Comparison of ENCODE assay signal across 8 cellular contexts in the genomic region with DNA sequence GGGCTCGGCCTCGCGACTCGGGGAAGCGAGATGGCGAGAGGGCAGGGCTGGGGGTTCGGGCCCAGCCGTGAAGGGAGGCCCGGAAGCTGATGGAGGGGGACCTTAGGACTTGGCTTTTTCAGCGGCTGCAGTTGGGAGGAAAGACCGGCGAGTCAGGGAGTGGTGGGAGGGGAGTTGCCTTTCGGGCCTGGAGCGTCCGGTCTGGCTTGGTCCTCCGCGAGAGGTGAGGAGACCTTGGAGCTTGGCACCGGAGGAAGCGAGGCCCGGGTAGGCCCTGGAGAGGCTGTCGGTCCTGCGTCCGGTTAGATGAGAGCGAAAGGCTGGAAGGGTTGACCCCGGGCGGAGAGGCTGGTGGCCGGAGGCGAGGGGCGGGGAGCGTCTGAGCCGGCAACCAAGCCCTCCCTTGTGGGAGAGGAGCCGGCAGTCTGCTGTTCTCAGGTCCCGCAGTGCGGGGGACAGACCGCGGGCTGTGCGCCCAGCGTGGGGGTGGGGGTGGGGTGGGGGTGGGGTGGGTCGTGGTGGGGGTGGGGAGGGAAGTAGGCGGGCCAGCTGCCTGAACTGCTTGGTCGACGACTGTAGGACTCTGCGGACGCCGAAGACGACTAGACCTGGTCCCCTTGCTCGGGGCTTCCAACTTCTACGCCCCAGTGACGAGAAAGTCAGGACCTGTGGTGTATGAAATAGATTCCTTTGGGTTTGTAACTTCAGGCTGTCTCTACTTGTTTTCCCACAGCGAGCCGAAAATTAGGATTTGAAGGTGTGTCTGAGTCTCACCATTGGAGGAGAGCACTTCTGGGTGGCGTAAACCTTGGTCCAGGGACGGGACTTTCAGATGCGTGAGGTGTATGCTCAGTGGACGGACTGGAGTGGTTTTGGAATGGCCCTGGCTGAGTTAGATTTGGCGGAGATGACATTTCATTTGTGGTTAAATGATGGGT. TPM values are rescaled to one million over a fixed set of nuclear protein-coding genes. Genes with fewer than 3 reads are reported as not detected.
DNase-seq lines count a peak whose midpoint lies in the region; ATAC-seq and TF ChIP-seq lines count a peak whose summit lies in the region.

No MANE protein-coding gene starts in this region.

- POLR2A ChIA-PET in HEK293T (lab: Yijun Ruan, JAX): no interaction called here

- peaks cover 16% of the 10 kb centered on the region for H3K79me1 ChIP-seq in trophoblast cell (ENCODE audit: low read length)

- H3K79me2 ChIP-seq in OCI-LY1 (ENCODE audit: insufficient read depth, low read length) (peaks cover 54% of the 10 kb centered on the region), trophoblast cell (ENCODE audit: control insufficient read depth, insufficient read depth, low read length, poor library complexity) (peaks cover 18% of the 10 kb centered on the region)

- no peaks in the 10 kb centered on the region; the same call in 1 of the 2 replicates for H3F3A ChIP-seq in OCI-LY1 (ENCODE audit: insufficient read depth, low read length)

- H2AFZ ChIP-seq in OCI-LY1 (ENCODE audit: low read length) (0 out of 2 replicates have a peak overlapping the region, but pooled peaks have one; percentile 44), trophoblast cell (ENCODE audit: insufficient read depth, low read length, poor library complexity) (peak overlapping the region; percentile 83)

- H3K27me3 Mint-ChIP-seq in activated naive CD4-positive, alpha-beta T cell treated with anti-CD3 and anti-CD28 coated beads for 36 hours (ENCODE audit: low read depth): no peaks in the 10 kb centered on the region

- H3K27ac ChIP-seq in OCI-LY1 (ENCODE audit: low read depth, low read length, poor library complexity, severe bottlenecking) (peak overlapping the region; percentile 78), trophoblast cell (ENCODE audit: low read depth, low read length) (peak overlapping the region; percentile 91), vagina (peak overlapping the region; percentile 91)

- H3K36me3 Mint-ChIP-seq in activated naive CD4-positive, alpha-beta T cell treated with anti-CD3 and anti-CD28 coated beads for 36 hours (ENCODE audit: low read depth): peaks cover 20% of the 10 kb centered on the region

- intact Hi-C loops in activated naive CD4-positive, alpha-beta T cell treated with anti-CD3 and anti-CD28 coated beads for 36 hours (cut with micrococcal nuclease): loop anchor here (1.0 to 10.0 kb wide), 7 partner anchors 81 to 1237 kb away; partner anchors contain the start of genes FAM98A, SLC30A6, SPAST and YIPF4
- intact Hi-C loops in head of caudate nucleus (cut with DNase I): loop anchor here (5.0 to 10.0 kb wide), 3 partner anchors 81 to 323 kb away; partner anchors contain the start of genes DPY30, SLC30A6 and YIPF4
- intact Hi-C loops in vagina (cut with DNase I): no loop called here

- H2BK12ac ChIP-seq in trophoblast cell (ENCODE audit: low read length): peak overlapping the region; percentile 0

- peak overlapping the region; percentile 99 for H3K4ac ChIP-seq in trophoblast cell (ENCODE audit: low read depth, low read length)

- H3K9me2 ChIP-seq in OCI-LY1 (ENCODE audit: low read depth, low read length): no peaks in the 10 kb centered on the region

- H3K18ac ChIP-seq in trophoblast cell (ENCODE audit: low read length): peak overlapping the region; percentile 93

- H2AK5ac ChIP-seq in trophoblast cell (ENCODE audit: low read length): peak overlapping the region; percentile 92

- peak overlapping the region; percentile 99 for H3K9ac ChIP-seq in OCI-LY1 (ENCODE audit: low read length)
- peak overlapping the region; percentile 95 for H3K9ac ChIP-seq in trophoblast cell (ENCODE audit: low read length)

- no peaks in the 10 kb centered on the region for H4K20me1 ChIP-seq in OCI-LY1 (ENCODE audit: insufficient read depth, low read length)

- no peak for TF ChIP-seq POLR2A in vagina (IDR thresholded peaks at IDR 0.05)

- H3K36me3 ChIP-seq in OCI-LY1 (ENCODE audit: insufficient read depth, low read length): peaks cover 27% of the 10 kb centered on the region
- H3K36me3 ChIP-seq in trophoblast cell (ENCODE audit: control insufficient read depth in 1 of 2, insufficient read depth in 2 of 2, low read length in 2 of 2): no peaks in the 10 kb centered on the region
- H3K36me3 ChIP-seq in vagina: no peaks in the 10 kb centered on the region

- H4K91ac ChIP-seq in trophoblast cell (ENCODE audit: low read depth, low read length): peak overlapping the region; percentile 95

- peak overlapping the region; percentile 98 for H3K14ac ChIP-seq in trophoblast cell (ENCODE audit: low read length)

- H3K27ac Mint-ChIP-seq in activated naive CD4-positive, alpha-beta T cell treated with anti-CD3 and anti-CD28 coated beads for 36 hours: peak overlapping the region; percentile 85

- H3K23ac ChIP-seq in trophoblast cell (ENCODE audit: low read length): no peak overlapping the region

- peak overlapping the region; percentile 78 for H3K4me3 Mint-ChIP-seq in activated naive CD4-positive, alpha-beta T cell treated with anti-CD3 and anti-CD28 coated beads for 36 hours

- TF ChIP-seq CTCF in GM12875 (IDR thresholded peaks at IDR 0.05; ENCODE audit: borderline replicate concordance, insufficient read depth, low read depth, low read length): no peak
- no peak for TF ChIP-seq CTCF in OCI-LY1 (IDR thresholded peaks at IDR 0.05; ENCODE audit: low read length)
- no peak for TF ChIP-seq CTCF in vagina (IDR thresholded peaks at IDR 0.05)

- ATAC-seq in GM18519 (IDR thresholded peaks at IDR 0.05; ENCODE audit: low FRiP score, unreplicated experiment): no peak

- peak overlapping the region; percentile 89 for H4K8ac ChIP-seq in trophoblast cell (ENCODE audit: low read depth, low read length)

- H3K4me2 ChIP-seq in OCI-LY1 (ENCODE audit: low read length): peak overlapping the region; percentile 99
- H3K4me2 ChIP-seq in trophoblast cell (ENCODE audit: low read length): peak overlapping the region; percentile 89

- peak overlapping the region; percentile 80 for H2BK5ac ChIP-seq in trophoblast cell (ENCODE audit: low read depth, low read length, poor library complexity)

- H3K9me3 Mint-ChIP-seq in activated naive CD4-positive, alpha-beta T cell treated with anti-CD3 and anti-CD28 coated beads for 36 hours: no peaks in the 10 kb centered on the region

- CTCF ChIA-PET in HEK293T (lab: Yijun Ruan, JAX): interaction anchor here (0.6 kb wide), 1 partner anchor 11 kb away, joined by 3 read pairs; no protein-coding TSS in a partner anchor
- CTCF ChIA-PET in activated naive CD4-positive, alpha-beta T cell treated with anti-CD3 and anti-CD28 coated beads for 36 hours (lab: Charles Lee): no interaction called here

- no peaks in the 10 kb centered on the region for H3K27me3 ChIP-seq in OCI-LY1 (ENCODE audit: insufficient read depth, low read length)
- no peaks in the 10 kb centered on the region for H3K27me3 ChIP-seq in trophoblast cell (ENCODE audit: insufficient read depth, low read length)
- no peaks in the 10 kb centered on the region for H3K27me3 ChIP-seq in vagina

- no CpG with 5 or more reads among the region's 56 CpGs for WGBS in trophoblast cell (ENCODE audit: extremely low coverage, insufficient coverage, insufficient read length)

- H3K9me3 ChIP-seq in OCI-LY1 (ENCODE audit: low read length) (peaks cover 3% of the 10 kb centered on the region; the same call in 1 of the 2 replicates), trophoblast cell (ENCODE audit: insufficient read depth, low read depth, low read length) (no peaks in the 10 kb centered on the region), vagina (no peaks in the 10 kb centered on the region)

- H2BK120ac ChIP-seq in trophoblast cell (ENCODE audit: insufficient read depth, low read length, poor library complexity): peak overlapping the region; percentile 90

- H3K4me1 Mint-ChIP-seq in activated naive CD4-positive, alpha-beta T cell treated with anti-CD3 and anti-CD28 coated beads for 36 hours (ENCODE audit: low read depth): peaks cover 36% of the 10 kb centered on the region

- DNase-seq in HEK293T (ENCODE audit: extremely low spot score) (peak; percentile 34), head of caudate nucleus (peak in 29 of 42 donors; percentile 2 to 59 (median 24)), trophoblast cell (peak; percentile 48 to 66), vagina (ENCODE audit: extremely low spot score in 2 of 2) (peak in 1 of 2 donors; percentile 87)
- DNase-seq in activated naive CD4-positive, alpha-beta T cell treated with anti-CD3 and anti-CD28 coated beads for 36 hours: peak; percentile 56

- peak overlapping the region; percentile 86 for H4K12ac ChIP-seq in trophoblast cell (ENCODE audit: low read depth, low read length)

- H3K4me1 ChIP-seq in OCI-LY1 (ENCODE audit: insufficient read depth, low read length, severe bottlenecking) (peaks cover 36% of the 10 kb centered on the region), trophoblast cell (ENCODE audit: control insufficient read depth in 1 of 2, insufficient read depth in 2 of 2, low read length in 2 of 2) (peaks cover 2% of the 10 kb centered on the region in 2 experiments), vagina (peaks cover 42% of the 10 kb centered on the region)

- H3K4me3 ChIP-seq in GM12875 (ENCODE audit: low read depth, low read length) (peak overlapping the region; percentile 97), OCI-LY1 (ENCODE audit: low read depth, low read length, poor library complexity, severe bottlenecking) (peak overlapping the region; percentile 99), trophoblast cell (ENCODE audit: low read depth, low read length) (peak overlapping the region; percentile 98), vagina (peak overlapping the region; percentile 92 to 99)

TF ChIP-seq in HEK293T, 16 proteins besides CTCF, POLR2A, EP300 and RAD21:
- peak; percentile 9 for TF ChIP-seq L3MBTL2 (conservative IDR thresholded peaks at IDR 0.05)
- TF ChIP-seq, protein P1, sequence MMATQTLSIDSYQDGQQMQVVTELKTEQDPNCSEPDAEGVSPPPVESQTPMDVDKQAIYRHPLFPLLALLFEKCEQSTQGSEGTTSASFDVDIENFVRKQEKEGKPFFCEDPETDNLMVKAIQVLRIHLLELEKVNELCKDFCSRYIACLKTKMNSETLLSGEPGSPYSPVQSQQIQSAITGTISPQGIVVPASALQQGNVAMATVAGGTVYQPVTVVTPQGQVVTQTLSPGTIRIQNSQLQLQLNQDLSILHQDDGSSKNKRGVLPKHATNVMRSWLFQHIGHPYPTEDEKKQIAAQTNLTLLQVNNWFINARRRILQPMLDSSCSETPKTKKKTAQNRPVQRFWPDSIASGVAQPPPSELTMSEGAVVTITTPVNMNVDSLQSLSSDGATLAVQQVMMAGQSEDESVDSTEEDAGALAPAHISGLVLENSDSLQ (IDR thresholded peaks at IDR 0.05): no peak

RNA-seq across cellular contexts. Expression of gene BIRC6, which starts 1.0 kb away (rescaled TPM):
- total RNA-seq in activated naive CD4-positive, alpha-beta T cell treated with anti-CD3 and anti-CD28 coated beads for 36 hours: 10 to 100 TPM; 51.4 to 52.9 TPM
- 18.0 and 19.8 TPM in 2 replicates for polyA plus RNA-seq in trophoblast cell (2013)
- 92.8 TPM for total RNA-seq in vagina
